In genomic region chr1:1625824-1626206, GRCh38 we compare ENCODE assay signal across 1 cellular context.
TF ChIP-seq lines count a peak whose summit lies in the region.

No MANE protein-coding gene starts in this region.

TF ChIP-seq in HepG2, 621 proteins besides CTCF, POLR2A, EP300 and RAD21:
- no peak for TF ChIP-seq ISL2 (CRISPR knock-in tag; IDR thresholded peaks at IDR 0.05)
- no peak for TF ChIP-seq THRA (CRISPR knock-in tag; IDR thresholded peaks at IDR 0.05; ENCODE audit: borderline replicate concordance)
- TF ChIP-seq ZNF160 (CRISPR knock-in tag; IDR thresholded peaks at IDR 0.05), result no peak
- no peak for TF ChIP-seq ZNF343 (CRISPR knock-in tag; IDR thresholded peaks at IDR 0.05)
- no peak for TF ChIP-seq DDIT3 (CRISPR knock-in tag; IDR thresholded peaks at IDR 0.05)
- no peak for TF ChIP-seq NFIC (IDR thresholded peaks at IDR 0.05; ENCODE audit: low read length)
- TF ChIP-seq ZNF720 (CRISPR knock-in tag; IDR thresholded peaks at IDR 0.05), result no peak
- TF ChIP-seq ZC3H13 (CRISPR knock-in tag; IDR thresholded peaks at IDR 0.05), result no peak
- TF ChIP-seq SPEN (CRISPR knock-in tag; IDR thresholded peaks at IDR 0.05; ENCODE audit: low read depth), result no peak
TF ChIP-seq in HepG2: peak in this region for 0.
